1 cellular context compared by ENCODE assay signal in the genomic region with DNA sequence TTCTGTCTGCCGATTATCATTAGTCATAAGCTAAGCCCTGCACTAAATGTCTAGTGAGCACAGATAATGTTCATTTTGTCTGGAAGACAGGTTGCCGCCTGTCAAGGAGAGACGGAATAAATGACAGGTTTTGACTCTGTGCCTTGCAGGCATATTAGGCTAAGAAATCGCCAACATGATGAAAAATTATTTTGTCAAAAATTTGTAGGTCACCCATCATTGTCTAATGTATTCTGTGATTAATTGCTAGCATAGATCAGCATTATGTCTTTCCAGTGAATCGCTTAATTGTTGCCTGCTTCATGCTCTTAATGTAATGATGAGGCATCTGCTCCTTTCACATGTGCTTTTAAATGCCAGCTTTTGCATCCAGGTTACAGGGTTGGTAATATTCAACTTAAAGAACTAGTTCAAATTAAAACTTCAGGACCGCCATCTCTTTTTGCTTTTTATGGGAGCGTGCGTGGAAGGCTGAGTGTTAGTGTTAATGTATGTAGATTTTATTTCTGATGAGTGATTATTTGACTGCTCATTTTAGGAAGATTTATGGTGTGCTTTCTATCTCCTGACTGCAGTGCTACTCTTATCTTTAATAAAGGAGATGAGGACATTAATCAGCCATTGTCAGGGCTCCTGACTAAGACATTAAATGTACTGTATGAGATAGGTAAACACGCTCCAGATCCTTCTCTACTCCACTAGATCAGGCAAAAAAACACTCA.
TF ChIP-seq lines count a peak whose summit lies in the region.

No MANE protein-coding gene starts in this region.

TF ChIP-seq in K562, 482 proteins besides CTCF, POLR2A, EP300 and RAD21 (continued from another document and continues in another):
- no peak for TF ChIP-seq ZNF347 (CRISPR knock-in tag; IDR thresholded peaks at IDR 0.05; ENCODE audit: low read depth)
- TF ChIP-seq CBFB (CRISPR knock-in tag; IDR thresholded peaks at IDR 0.05), result no peak
- TF ChIP-seq ZNF134 (CRISPR knock-in tag; conservative IDR thresholded peaks at IDR 0.05), result no peak
- TF ChIP-seq SOX6 (IDR thresholded peaks at IDR 0.05), result peak; percentile 65; the same call in 1 of the 2 replicates
- no peak for TF ChIP-seq ZNF584 (CRISPR knock-in tag; IDR thresholded peaks at IDR 0.05; ENCODE audit: low read depth)
- peak in 1 of 2 experiments; percentile 57; a peak in 1 of 4 replicates for TF ChIP-seq FOXA3 (CRISPR knock-in tag; conservative IDR thresholded peaks at IDR 0.05 in 1 of 2, IDR thresholded peaks at IDR 0.05 in 1 of 2)
- TF ChIP-seq NFIC (IDR thresholded peaks at IDR 0.05), result no peak
- TF ChIP-seq, protein P1, sequence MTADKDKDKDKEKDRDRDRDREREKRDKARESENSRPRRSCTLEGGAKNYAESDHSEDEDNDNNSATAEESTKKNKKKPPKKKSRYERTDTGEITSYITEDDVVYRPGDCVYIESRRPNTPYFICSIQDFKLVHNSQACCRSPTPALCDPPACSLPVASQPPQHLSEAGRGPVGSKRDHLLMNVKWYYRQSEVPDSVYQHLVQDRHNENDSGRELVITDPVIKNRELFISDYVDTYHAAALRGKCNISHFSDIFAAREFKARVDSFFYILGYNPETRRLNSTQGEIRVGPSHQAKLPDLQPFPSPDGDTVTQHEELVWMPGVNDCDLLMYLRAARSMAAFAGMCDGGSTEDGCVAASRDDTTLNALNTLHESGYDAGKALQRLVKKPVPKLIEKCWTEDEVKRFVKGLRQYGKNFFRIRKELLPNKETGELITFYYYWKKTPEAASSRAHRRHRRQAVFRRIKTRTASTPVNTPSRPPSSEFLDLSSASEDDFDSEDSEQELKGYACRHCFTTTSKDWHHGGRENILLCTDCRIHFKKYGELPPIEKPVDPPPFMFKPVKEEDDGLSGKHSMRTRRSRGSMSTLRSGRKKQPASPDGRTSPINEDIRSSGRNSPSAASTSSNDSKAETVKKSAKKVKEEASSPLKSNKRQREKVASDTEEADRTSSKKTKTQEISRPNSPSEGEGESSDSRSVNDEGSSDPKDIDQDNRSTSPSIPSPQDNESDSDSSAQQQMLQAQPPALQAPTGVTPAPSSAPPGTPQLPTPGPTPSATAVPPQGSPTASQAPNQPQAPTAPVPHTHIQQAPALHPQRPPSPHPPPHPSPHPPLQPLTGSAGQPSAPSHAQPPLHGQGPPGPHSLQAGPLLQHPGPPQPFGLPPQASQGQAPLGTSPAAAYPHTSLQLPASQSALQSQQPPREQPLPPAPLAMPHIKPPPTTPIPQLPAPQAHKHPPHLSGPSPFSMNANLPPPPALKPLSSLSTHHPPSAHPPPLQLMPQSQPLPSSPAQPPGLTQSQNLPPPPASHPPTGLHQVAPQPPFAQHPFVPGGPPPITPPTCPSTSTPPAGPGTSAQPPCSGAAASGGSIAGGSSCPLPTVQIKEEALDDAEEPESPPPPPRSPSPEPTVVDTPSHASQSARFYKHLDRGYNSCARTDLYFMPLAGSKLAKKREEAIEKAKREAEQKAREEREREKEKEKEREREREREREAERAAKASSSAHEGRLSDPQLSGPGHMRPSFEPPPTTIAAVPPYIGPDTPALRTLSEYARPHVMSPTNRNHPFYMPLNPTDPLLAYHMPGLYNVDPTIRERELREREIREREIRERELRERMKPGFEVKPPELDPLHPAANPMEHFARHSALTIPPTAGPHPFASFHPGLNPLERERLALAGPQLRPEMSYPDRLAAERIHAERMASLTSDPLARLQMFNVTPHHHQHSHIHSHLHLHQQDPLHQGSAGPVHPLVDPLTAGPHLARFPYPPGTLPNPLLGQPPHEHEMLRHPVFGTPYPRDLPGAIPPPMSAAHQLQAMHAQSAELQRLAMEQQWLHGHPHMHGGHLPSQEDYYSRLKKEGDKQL (CRISPR knock-in tag; IDR thresholded peaks at IDR 0.05; ENCODE audit: borderline replicate concordance), result no peak
- no peak for TF ChIP-seq PURB (CRISPR knock-in tag; IDR thresholded peaks at IDR 0.05; ENCODE audit: low read depth)
- TF ChIP-seq TEAD4 (IDR thresholded peaks at IDR 0.05; ENCODE audit: low read length), result peak; percentile 76; the same call in 1 of the 2 replicates
- TF ChIP-seq TEAD4 (CRISPR knock-in tag; IDR thresholded peaks at IDR 0.05; ENCODE audit: borderline replicate concordance), result no peak
- no peak for TF ChIP-seq MTA3 (IDR thresholded peaks at IDR 0.05; ENCODE audit: borderline replicate concordance)
- TF ChIP-seq RBM34 (IDR thresholded peaks at IDR 0.05; ENCODE audit: borderline replicate concordance, insufficient read depth, low read length), result no peak
- TF ChIP-seq, protein P2, sequence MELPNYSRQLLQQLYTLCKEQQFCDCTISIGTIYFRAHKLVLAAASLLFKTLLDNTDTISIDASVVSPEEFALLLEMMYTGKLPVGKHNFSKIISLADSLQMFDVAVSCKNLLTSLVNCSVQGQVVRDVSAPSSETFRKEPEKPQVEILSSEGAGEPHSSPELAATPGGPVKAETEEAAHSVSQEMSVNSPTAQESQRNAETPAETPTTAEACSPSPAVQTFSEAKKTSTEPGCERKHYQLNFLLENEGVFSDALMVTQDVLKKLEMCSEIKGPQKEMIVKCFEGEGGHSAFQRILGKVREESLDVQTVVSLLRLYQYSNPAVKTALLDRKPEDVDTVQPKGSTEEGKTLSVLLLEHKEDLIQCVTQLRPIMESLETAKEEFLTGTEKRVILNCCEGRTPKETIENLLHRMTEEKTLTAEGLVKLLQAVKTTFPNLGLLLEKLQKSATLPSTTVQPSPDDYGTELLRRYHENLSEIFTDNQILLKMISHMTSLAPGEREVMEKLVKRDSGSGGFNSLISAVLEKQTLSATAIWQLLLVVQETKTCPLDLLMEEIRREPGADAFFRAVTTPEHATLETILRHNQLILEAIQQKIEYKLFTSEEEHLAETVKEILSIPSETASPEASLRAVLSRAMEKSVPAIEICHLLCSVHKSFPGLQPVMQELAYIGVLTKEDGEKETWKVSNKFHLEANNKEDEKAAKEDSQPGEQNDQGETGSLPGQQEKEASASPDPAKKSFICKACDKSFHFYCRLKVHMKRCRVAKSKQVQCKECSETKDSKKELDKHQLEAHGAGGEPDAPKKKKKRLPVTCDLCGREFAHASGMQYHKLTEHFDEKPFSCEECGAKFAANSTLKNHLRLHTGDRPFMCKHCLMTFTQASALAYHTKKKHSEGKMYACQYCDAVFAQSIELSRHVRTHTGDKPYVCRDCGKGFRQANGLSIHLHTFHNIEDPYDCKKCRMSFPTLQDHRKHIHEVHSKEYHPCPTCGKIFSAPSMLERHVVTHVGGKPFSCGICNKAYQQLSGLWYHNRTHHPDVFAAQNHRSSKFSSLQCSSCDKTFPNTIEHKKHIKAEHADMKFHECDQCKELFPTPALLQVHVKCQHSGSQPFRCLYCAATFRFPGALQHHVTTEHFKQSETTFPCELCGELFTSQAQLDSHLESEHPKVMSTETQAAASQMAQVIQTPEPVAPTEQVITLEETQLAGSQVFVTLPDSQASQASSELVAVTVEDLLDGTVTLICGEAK (IDR thresholded peaks at IDR 0.05), result no peak
- TF ChIP-seq, protein P2 (CRISPR knock-in tag; IDR thresholded peaks at IDR 0.05), result no peak
- TF ChIP-seq, protein P3, sequence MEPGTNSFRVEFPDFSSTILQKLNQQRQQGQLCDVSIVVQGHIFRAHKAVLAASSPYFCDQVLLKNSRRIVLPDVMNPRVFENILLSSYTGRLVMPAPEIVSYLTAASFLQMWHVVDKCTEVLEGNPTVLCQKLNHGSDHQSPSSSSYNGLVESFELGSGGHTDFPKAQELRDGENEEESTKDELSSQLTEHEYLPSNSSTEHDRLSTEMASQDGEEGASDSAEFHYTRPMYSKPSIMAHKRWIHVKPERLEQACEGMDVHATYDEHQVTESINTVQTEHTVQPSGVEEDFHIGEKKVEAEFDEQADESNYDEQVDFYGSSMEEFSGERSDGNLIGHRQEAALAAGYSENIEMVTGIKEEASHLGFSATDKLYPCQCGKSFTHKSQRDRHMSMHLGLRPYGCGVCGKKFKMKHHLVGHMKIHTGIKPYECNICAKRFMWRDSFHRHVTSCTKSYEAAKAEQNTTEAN (CRISPR knock-in tag; IDR thresholded peaks at IDR 0.05), result no peak
- TF ChIP-seq PHTF2 (CRISPR knock-in tag; IDR thresholded peaks at IDR 0.05), result no peak
- no peak for TF ChIP-seq IFI16 (CRISPR knock-in tag; IDR thresholded peaks at IDR 0.05)
- TF ChIP-seq NFE2L1 (tag; IDR thresholded peaks at IDR 0.05; ENCODE audit: borderline replicate concordance, low read depth), result no peak
- no peak for TF ChIP-seq ZNF644 (tag; IDR thresholded peaks at IDR 0.05; ENCODE audit: low read depth)
- peak; percentile 41 for TF ChIP-seq CBFA2T3 (IDR thresholded peaks at IDR 0.05)
- TF ChIP-seq SMAD1 (IDR thresholded peaks at IDR 0.05; ENCODE audit: low read depth, low read length, partially characterized antibody), result no peak
- TF ChIP-seq POLR2AphosphoS5 (IDR thresholded peaks at IDR 0.05; ENCODE audit: control insufficient read depth, insufficient read depth, low read depth, low read length), result no peak
- TF ChIP-seq MTA2 (IDR thresholded peaks at IDR 0.05; ENCODE audit: low read depth), result 0 out of 2 replicates have a peak, but pooled peaks have one; percentile 23
- no peak for TF ChIP-seq ZNF785 (CRISPR knock-in tag; IDR thresholded peaks at IDR 0.05)
- no peak for TF ChIP-seq FOXP1 (CRISPR knock-in tag; IDR thresholded peaks at IDR 0.05)
- TF ChIP-seq, protein P4, sequence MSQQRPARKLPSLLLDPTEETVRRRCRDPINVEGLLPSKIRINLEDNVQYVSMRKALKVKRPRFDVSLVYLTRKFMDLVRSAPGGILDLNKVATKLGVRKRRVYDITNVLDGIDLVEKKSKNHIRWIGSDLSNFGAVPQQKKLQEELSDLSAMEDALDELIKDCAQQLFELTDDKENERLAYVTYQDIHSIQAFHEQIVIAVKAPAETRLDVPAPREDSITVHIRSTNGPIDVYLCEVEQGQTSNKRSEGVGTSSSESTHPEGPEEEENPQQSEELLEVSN (IDR thresholded peaks at IDR 0.05; ENCODE audit: borderline replicate concordance in 1 of 2, extremely low read depth in 1 of 2, insufficient read depth in 1 of 2, insufficient read length in 1 of 2, low read depth in 1 of 2, low read length in 1 of 2, poor library complexity in 1 of 2, severe bottlenecking in 1 of 2), result no peak
- no peak for TF ChIP-seq SAFB (IDR thresholded peaks at IDR 0.05; ENCODE audit: borderline replicate concordance, low read depth, low read length)
- no peak for TF ChIP-seq ZNF124 (CRISPR knock-in tag; IDR thresholded peaks at IDR 0.05)
- TF ChIP-seq, protein P5, sequence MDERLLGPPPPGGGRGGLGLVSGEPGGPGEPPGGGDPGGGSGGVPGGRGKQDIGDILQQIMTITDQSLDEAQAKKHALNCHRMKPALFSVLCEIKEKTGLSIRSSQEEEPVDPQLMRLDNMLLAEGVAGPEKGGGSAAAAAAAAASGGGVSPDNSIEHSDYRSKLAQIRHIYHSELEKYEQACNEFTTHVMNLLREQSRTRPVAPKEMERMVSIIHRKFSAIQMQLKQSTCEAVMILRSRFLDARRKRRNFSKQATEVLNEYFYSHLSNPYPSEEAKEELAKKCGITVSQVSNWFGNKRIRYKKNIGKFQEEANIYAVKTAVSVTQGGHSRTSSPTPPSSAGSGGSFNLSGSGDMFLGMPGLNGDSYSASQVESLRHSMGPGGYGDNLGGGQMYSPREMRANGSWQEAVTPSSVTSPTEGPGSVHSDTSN (CRISPR knock-in tag; IDR thresholded peaks at IDR 0.05; ENCODE audit: low read depth), result no peak
- TF ChIP-seq, protein P5 (tag; conservative IDR thresholded peaks at IDR 0.05; ENCODE audit: low read depth), result peak; percentile 92
- no peak for TF ChIP-seq MYNN (IDR thresholded peaks at IDR 0.05)
- no peak for TF ChIP-seq MYNN (CRISPR knock-in tag; IDR thresholded peaks at IDR 0.05)
- TF ChIP-seq DMBX1 (CRISPR knock-in tag; IDR thresholded peaks at IDR 0.05; ENCODE audit: borderline replicate concordance), result no peak
- TF ChIP-seq, protein P6, sequence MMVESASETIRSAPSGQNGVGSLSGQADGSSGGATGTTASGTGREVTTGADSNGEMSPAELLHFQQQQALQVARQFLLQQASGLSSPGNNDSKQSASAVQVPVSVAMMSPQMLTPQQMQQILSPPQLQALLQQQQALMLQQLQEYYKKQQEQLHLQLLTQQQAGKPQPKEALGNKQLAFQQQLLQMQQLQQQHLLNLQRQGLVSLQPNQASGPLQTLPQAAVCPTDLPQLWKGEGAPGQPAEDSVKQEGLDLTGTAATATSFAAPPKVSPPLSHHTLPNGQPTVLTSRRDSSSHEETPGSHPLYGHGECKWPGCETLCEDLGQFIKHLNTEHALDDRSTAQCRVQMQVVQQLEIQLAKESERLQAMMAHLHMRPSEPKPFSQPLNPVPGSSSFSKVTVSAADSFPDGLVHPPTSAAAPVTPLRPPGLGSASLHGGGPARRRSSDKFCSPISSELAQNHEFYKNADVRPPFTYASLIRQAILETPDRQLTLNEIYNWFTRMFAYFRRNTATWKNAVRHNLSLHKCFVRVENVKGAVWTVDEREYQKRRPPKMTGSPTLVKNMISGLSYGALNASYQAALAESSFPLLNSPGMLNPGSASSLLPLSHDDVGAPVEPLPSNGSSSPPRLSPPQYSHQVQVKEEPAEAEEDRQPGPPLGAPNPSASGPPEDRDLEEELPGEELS (CRISPR knock-in tag; IDR thresholded peaks at IDR 0.05; ENCODE audit: borderline replicate concordance), result no peak
